In the genomic region with DNA sequence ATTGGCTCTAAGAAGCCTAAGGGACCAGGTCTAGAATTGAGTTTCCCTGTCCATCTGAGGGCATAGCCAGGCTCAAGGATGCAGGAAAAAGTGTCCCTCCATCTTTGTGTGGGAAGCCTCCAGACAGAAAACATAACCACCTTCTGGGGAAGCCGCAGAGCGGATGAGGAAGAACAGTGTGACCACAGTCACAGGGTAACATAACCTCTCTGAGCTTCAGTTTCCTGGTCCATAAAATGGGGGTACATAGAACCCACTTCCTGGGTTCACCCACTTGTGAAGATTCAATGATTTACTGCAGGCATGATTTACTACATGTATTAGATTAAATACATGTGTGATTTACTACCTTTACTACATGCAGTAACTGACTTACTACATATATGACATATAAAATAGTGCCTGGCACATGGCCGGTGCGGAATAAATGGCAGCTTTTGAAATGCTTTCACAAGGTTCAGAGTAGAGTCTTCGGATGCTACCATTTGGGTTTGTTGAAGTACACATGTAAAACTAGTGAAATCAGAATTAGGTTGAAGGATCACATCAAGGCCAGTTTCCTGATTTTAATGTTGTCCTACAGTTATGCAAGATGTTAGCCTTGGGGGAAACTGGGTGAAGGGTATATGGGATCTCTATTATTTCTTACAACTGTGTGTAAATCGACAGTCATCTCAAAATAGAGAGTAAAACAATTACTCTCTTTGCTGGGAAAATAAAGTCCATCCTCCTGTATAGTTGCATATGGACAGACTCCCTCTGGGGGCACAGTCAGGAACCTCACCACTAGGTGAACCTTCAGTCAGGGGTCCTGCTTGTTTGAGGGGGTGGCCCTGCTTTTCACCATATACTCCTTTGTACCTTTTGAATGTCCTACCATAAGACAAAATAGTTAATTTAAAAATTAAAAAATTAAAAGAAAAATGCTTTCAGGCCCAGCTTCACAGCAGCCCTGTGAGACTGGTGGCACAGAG, we compare ENCODE assay signal across 11 cellular contexts.
DNase-seq lines count a peak whose midpoint lies in the region; ATAC-seq, FAIRE-seq and TF ChIP-seq lines count a peak whose summit lies in the region.
"Had no signal": no experiment of that assay in that cellular context is flagged by ENCODE, and none has a peak within 500 bp of the region (broad histone marks: within the 10 kb centered on the region; RNA-seq: fewer than 3 reads in every experiment).

No MANE protein-coding gene starts in this region.

- peaks cover 17% of the 10 kb centered on the region for H3K4me1 Mint-ChIP-seq in mesothelial cell of epicardium

- no peak overlapping the region for H3K27ac ChIP-seq in brain microvascular endothelial cell

- no peak for ATAC-seq in activated naive CD4-positive, alpha-beta T cell treated with anti-CD3 and anti-CD28 coated beads, Interleukin-2, amount 50 U/mL, for 72 hours
- ATAC-seq in HG02571 (IDR thresholded peaks at IDR 0.05; ENCODE audit: unreplicated experiment) = no peak

- in situ Hi-C loops in brain microvascular endothelial cell (cut with HindIII; ENCODE audit: low pct_ligation_motif_present, low sequenced_read_pairs) = no loop called here
- in situ Hi-C loops in G401 (cut with HindIII; ENCODE audit: low sequenced_read_pairs) = no loop called here

- H3K36me3 ChIP-seq in brain microvascular endothelial cell (replicated peaks) = no peaks in the 10 kb centered on the region

- H3K4me3 Mint-ChIP-seq in mesothelial cell of epicardium = no peak overlapping the region
- H3K4me3 Mint-ChIP-seq: memory B cell had no signal

- no peaks in the 10 kb centered on the region for H3K27me3 ChIP-seq in brain microvascular endothelial cell (replicated peaks)

- peaks cover 6% of the 10 kb centered on the region for H3K27me3 Mint-ChIP-seq in mesothelial cell of epicardium (ENCODE audit: low read depth)

- H3K4me3 ChIP-seq in Jurkat, Clone E6-1 (ENCODE audit: low read length) = no peak overlapping the region
- H3K4me3 ChIP-seq in brain microvascular endothelial cell (ENCODE audit: low read depth, low read length) = no peak overlapping the region

- TF ChIP-seq CTCF in D721Med (IDR thresholded peaks at IDR 0.05; ENCODE audit: insufficient read depth, missing control alignments) (peak; percentile 15), brain microvascular endothelial cell (IDR thresholded peaks at IDR 0.05; ENCODE audit: low read depth, low read length, missing control alignments) (peak; percentile 74), mesothelial cell of epicardium (IDR thresholded peaks at IDR 0.05; ENCODE audit: unreplicated experiment) (peak; percentile 15)

- no peak overlapping the region for H3K27ac Mint-ChIP-seq in mesothelial cell of epicardium
- H3K27ac Mint-ChIP-seq in activated naive CD4-positive, alpha-beta T cell treated with anti-CD3 and anti-CD28 coated beads, Interleukin-2, amount 50 U/mL, for 72 hours = peak overlapping the region in 1 of 2 donors; percentile 12
- H3K27ac Mint-ChIP-seq: memory B cell had no signal

- no peaks in the 10 kb centered on the region for H3K36me3 Mint-ChIP-seq in mesothelial cell of epicardium
- H3K36me3 Mint-ChIP-seq in activated naive CD4-positive, alpha-beta T cell treated with anti-CD3 and anti-CD28 coated beads, Interleukin-2, amount 50 U/mL, for 72 hours = no peaks in the 10 kb centered on the region
- H3K36me3 Mint-ChIP-seq: memory B cell had no signal

- FAIRE-seq in D721Med (lab: Jason Lieb, UNC) = peak; percentile 44

- DNase-seq in D721Med (ENCODE audit: insufficient read length, low spot score) (no peak), brain microvascular endothelial cell (no peak), mesothelial cell of epicardium (ENCODE audit: low spot score in 2 of 2, unreplicated experiment in 2 of 2) (no peak), G401 (ENCODE audit: low spot score) (no peak), hypothalamus (lab: John Stamatoyannopoulos, UW) (no peak)
- peak; percentile 45 for DNase-seq in Jurkat, Clone E6-1 (ENCODE audit: low read depth, low spot score)
- no peak for DNase-seq in activated naive CD4-positive, alpha-beta T cell treated with anti-CD3 and anti-CD28 coated beads, Interleukin-2, amount 50 U/mL, for 72 hours (ENCODE audit: low spot score in 2 of 2)
- DNase-seq: activated gamma-delta T cell treated with Interleukin-2 at 50 U/mL for 16 hours, Karpas-422 had no signal

- no peaks in the 10 kb centered on the region for H3K9me3 Mint-ChIP-seq in mesothelial cell of epicardium
- no peaks in the 10 kb centered on the region for H3K9me3 Mint-ChIP-seq in activated naive CD4-positive, alpha-beta T cell treated with anti-CD3 and anti-CD28 coated beads, Interleukin-2, amount 50 U/mL, for 72 hours
- H3K9me3 Mint-ChIP-seq: memory B cell had no signal

Comparison
In these comparisons a context has a peak if more than half of its experiments do, and no peak if none do; other contexts are left out.
1. CTCF ChIP-seq: peak in every context shown above with its lines; median percentile 74 in brain microvascular endothelial cell; 15 in D721Med; 15 in mesothelial cell of epicardium.